ENCODE assay signal across 13 cellular contexts in genomic region chr19:10100163-10100785, GRCh38. TPM values are rescaled to one million over a fixed set of nuclear protein-coding genes. Genes with fewer than 3 reads are reported as not detected.
DNase-seq lines count a peak whose midpoint lies in the region; ATAC-seq and TF ChIP-seq lines count a peak whose summit lies in the region.
"Had no signal": no experiment of that assay in that cellular context is flagged by ENCODE, and none has a peak within 500 bp of the region (broad histone marks: within the 10 kb centered on the region; RNA-seq: fewer than 3 reads in every experiment).

No MANE protein-coding gene starts in this region.

- TF ChIP-seq CTCF in activated B cell treated with CpG ODN at 0.5 μM for 24 hours (IDR thresholded peaks at IDR 0.05) (no peak), natural killer cell (IDR thresholded peaks at IDR 0.05) (no peak), left ventricle myocardium inferior (IDR thresholded peaks at IDR 0.05; ENCODE audit: borderline replicate concordance) (no peak)

- intact Hi-C loops in activated CD4-positive, alpha-beta T cell treated with anti-CD3 and anti-CD28 coated beads for 36 hours (cut with DNase I, micrococcal nuclease), result loop anchor here in 1 of 2 experiments (10.0 kb wide), 3 partner anchors 405 to 995 kb away; partner anchors contain the start of genes CARM1 and KEAP1
- intact Hi-C loops in activated B cell treated with CpG ODN at 0.5 μM for 24 hours (cut with micrococcal nuclease) (loop anchor here (10.0 kb wide), 3 partner anchors 95 to 775 kb away; partner anchors contain the start of genes CARM1, DNMT1 and PDE4A), natural killer cell (cut with micrococcal nuclease) (loop anchor here (5.0 to 10.0 kb wide), 3 partner anchors 307 to 695 kb away; no protein-coding TSS in a partner anchor), left ventricle myocardium inferior (cut with micrococcal nuclease) (no loop called here)

- H3K27me3 ChIP-seq in H7 (ENCODE audit: control insufficient read depth, insufficient read depth, low read length) (peaks cover 14% of the 10 kb centered on the region), left ventricle myocardium inferior (ENCODE audit: low read depth) (no peaks in the 10 kb centered on the region)
- H3K27me3 ChIP-seq: SJCRH30 had no signal

- no peaks in the 10 kb centered on the region for H3K9me3 ChIP-seq in left ventricle myocardium inferior (replicated peaks)
- H3K9me3 ChIP-seq: mucosa of descending colon, SJCRH30 had no signal

- peaks cover 12% of the 10 kb centered on the region for H3K36me3 Mint-ChIP-seq in activated CD4-positive, alpha-beta T cell treated with anti-CD3 and anti-CD28 coated beads for 36 hours (ENCODE audit: low read depth)
- H3K36me3 Mint-ChIP-seq in activated B cell treated with CpG ODN at 0.5 μM for 24 hours (ENCODE audit: low read depth) (no peaks in the 10 kb centered on the region), natural killer cell (no peaks in the 10 kb centered on the region)

- no peak overlapping the region for H3K4me3 ChIP-seq in H7 (ENCODE audit: insufficient read depth, low read depth, low read length)
- H3K4me3 ChIP-seq in left ventricle myocardium inferior, result no peak overlapping the region
- H3K4me3 ChIP-seq: mucosa of descending colon, SJCRH30 had no signal

- CTCF ChIA-PET in activated CD4-positive, alpha-beta T cell treated with anti-CD3 and anti-CD28 coated beads for 36 hours (lab: Charles Lee), result interaction anchor here (2.4 kb wide), 1 partner anchor 8 kb away, joined by 12 read pairs; no protein-coding TSS in a partner anchor
- CTCF ChIA-PET in activated B cell treated with CpG ODN at 0.5 μM for 24 hours (lab: Charles Lee), result interaction anchor here (1.4 to 5.5 kb wide), 4 partner anchors 9 to 149 kb away, joined by 4 to 41 read pairs (median 12); partner anchors contain the start of gene P2RY11

- H3K36me3 ChIP-seq in H7 (replicated peaks; ENCODE audit: control insufficient read depth, insufficient read depth, low read length) (no peaks in the 10 kb centered on the region), left ventricle myocardium inferior (no peaks in the 10 kb centered on the region)
- H3K36me3 ChIP-seq: SJCRH30 had no signal

- H3K27ac ChIP-seq in left ventricle myocardium inferior (replicated peaks), result no peak overlapping the region
- H3K27ac ChIP-seq: SJCRH30 had no signal

- no peak for ATAC-seq in activated CD4-positive, alpha-beta T cell treated with anti-CD3 and anti-CD28 coated beads for 36 hours
- ATAC-seq in activated B cell treated with CpG ODN at 0.5 μM for 24 hours (ENCODE audit: low read depth), result no peak
- ATAC-seq in natural killer cell, result no peak
- ATAC-seq: mucosa of descending colon had no signal

- H3K9me3 Mint-ChIP-seq in activated CD4-positive, alpha-beta T cell treated with anti-CD3 and anti-CD28 coated beads for 36 hours (ENCODE audit: low read depth), result no peaks in the 10 kb centered on the region
- H3K9me3 Mint-ChIP-seq in activated B cell treated with CpG ODN at 0.5 μM for 24 hours (no peaks in the 10 kb centered on the region), natural killer cell (no peaks in the 10 kb centered on the region)

- H3K4me3 Mint-ChIP-seq in activated CD4-positive, alpha-beta T cell treated with anti-CD3 and anti-CD28 coated beads for 36 hours, result no peak overlapping the region
- H3K4me3 Mint-ChIP-seq in activated B cell treated with CpG ODN at 0.5 μM for 24 hours (no peak overlapping the region), natural killer cell (peak overlapping the region; percentile 74)

- peaks cover 14% of the 10 kb centered on the region for H3K4me1 ChIP-seq in left ventricle myocardium inferior
- H3K4me1 ChIP-seq: SJCRH30 had no signal

- peaks cover 50% of the 10 kb centered on the region for H3K4me1 Mint-ChIP-seq in activated CD4-positive, alpha-beta T cell treated with anti-CD3 and anti-CD28 coated beads for 36 hours
- H3K4me1 Mint-ChIP-seq in activated B cell treated with CpG ODN at 0.5 μM for 24 hours (peaks cover 66% of the 10 kb centered on the region), natural killer cell (peaks cover 47 to 56% of the 10 kb centered on the region in 2 donors)

- H3K27me3 Mint-ChIP-seq in activated CD4-positive, alpha-beta T cell treated with anti-CD3 and anti-CD28 coated beads for 36 hours, result no peaks in the 10 kb centered on the region
- H3K27me3 Mint-ChIP-seq in activated B cell treated with CpG ODN at 0.5 μM for 24 hours (no peaks in the 10 kb centered on the region), natural killer cell (ENCODE audit: low read depth in 2 of 2) (no peaks in the 10 kb centered on the region)

- POLR2A ChIA-PET in activated CD4-positive, alpha-beta T cell treated with anti-CD3 and anti-CD28 coated beads for 36 hours (lab: Charles Lee), result interaction anchor here (0.7 kb wide), 1 partner anchor 138 kb away, joined by 3 read pairs; no protein-coding TSS in a partner anchor
- POLR2A ChIA-PET in activated B cell treated with CpG ODN at 0.5 μM for 24 hours (lab: Charles Lee), result interaction anchor here (0.9 to 11.0 kb wide), 3 partner anchors 10 to 136 kb away, joined by 6 to 297 read pairs (median 7); partner anchors contain the start of genes EIF3G and P2RY11

- DNase-seq in activated CD4-positive, alpha-beta T cell treated with anti-CD3 and anti-CD28 coated beads for 36 hours, result no peak
- no peak for DNase-seq in activated CD4-positive, alpha-beta T cell treated with anti-CD3 and anti-CD28 coated beads for 4 hours
- DNase-seq in activated B cell treated with CpG ODN at 0.5 μM for 24 hours (no peak), natural killer cell (no peak), H7 (no peak), left ventricle myocardium inferior (no peak)
- DNase-seq: activated CD8-positive, alpha-beta memory T cell treated with anti-CD3 and anti-CD28 coated beads, Interleukin-2, amount 50 U/mL, for 48 hours; amygdala; COR-L47; erythroblast; NCI-H2227 treated with DMSO at 0.1 percent for 48 hours; SJCRH30 had no signal

- peak overlapping the region; percentile 77 for H3K27ac Mint-ChIP-seq in activated CD4-positive, alpha-beta T cell treated with anti-CD3 and anti-CD28 coated beads for 36 hours
- H3K27ac Mint-ChIP-seq in activated B cell treated with CpG ODN at 0.5 μM for 24 hours (peak overlapping the region; percentile 63), natural killer cell (peak overlapping the region; percentile 99)

RNA-seq across cellular contexts. Expression of gene ANGPTL6, which starts 2.2 kb away (rescaled TPM):
- 10 to 100 TPM; 10.4 to 14.1 TPM for total RNA-seq in activated CD4-positive, alpha-beta T cell treated with anti-CD3 and anti-CD28 coated beads for 36 hours
- total RNA-seq in activated B cell treated with CpG ODN at 0.5 μM for 24 hours, result 16.4 and 18.4 TPM in 2 replicates
- 1 to 10 TPM; 2.9 to 5.5 (median 3.3) TPM for total RNA-seq in natural killer cell
- 0.15 TPM in 1 of 2 replicates, not detected in the other for total RNA-seq in H7 (2014; rRNA removed; shearing (Covaris generic))
- total RNA-seq in left ventricle myocardium inferior, result not detected
- total RNA-seq: SJCRH30 had no signal

RNA-seq across cellular contexts. Expression of gene PPAN, which starts 5.9 kb away (rescaled TPM):
- 100 to 1,000 TPM; 139 to 149 TPM for total RNA-seq in activated CD4-positive, alpha-beta T cell treated with anti-CD3 and anti-CD28 coated beads for 36 hours
- total RNA-seq in activated B cell treated with CpG ODN at 0.5 μM for 24 hours (107 and 119 TPM in 2 replicates), natural killer cell (10 to 100 TPM; 60.0 to 72.2 (median 69.2) TPM), left ventricle myocardium inferior (23.6 TPM)
- total RNA-seq in H7 (2014; rRNA removed; shearing (Covaris generic)), result 52.9 and 54.4 TPM in 2 replicates

RNA-seq across cellular contexts. Expression of gene P2RY11, which starts 11.2 kb away (rescaled TPM):
- 10 to 100 TPM; 46.4 to 52.1 TPM for total RNA-seq in activated CD4-positive, alpha-beta T cell treated with anti-CD3 and anti-CD28 coated beads for 36 hours
- total RNA-seq in activated B cell treated with CpG ODN at 0.5 μM for 24 hours, result 33.1 and 42.6 TPM in 2 replicates
- total RNA-seq in natural killer cell, result 10 to 100 TPM; 44.1 to 52.3 (median 51.0) TPM
- 0.87 and 6.2 TPM in 2 replicates for total RNA-seq in H7 (2014; rRNA removed; shearing (Covaris generic))
- 4.1 TPM for total RNA-seq in left ventricle myocardium inferior

RNA-seq across cellular contexts. Expression of gene SHFL, which starts 14.2 kb away (rescaled TPM):
- total RNA-seq in activated CD4-positive, alpha-beta T cell treated with anti-CD3 and anti-CD28 coated beads for 36 hours, result 10 to 100 TPM; 49.8 to 62.6 TPM
- total RNA-seq in activated B cell treated with CpG ODN at 0.5 μM for 24 hours, result 61.3 and 61.4 TPM in 2 replicates
- 100 to 1,000 TPM; 107 to 111 (median 107) TPM for total RNA-seq in natural killer cell
- total RNA-seq in H7 (2014; rRNA removed; shearing (Covaris generic)), result 14.4 and 20.4 TPM in 2 replicates
- 9.1 TPM for total RNA-seq in left ventricle myocardium inferior
- total RNA-seq: SJCRH30 had no signal

RNA-seq across cellular contexts. Expression of gene EIF3G, which starts 19.4 kb away (rescaled TPM):
- 100 to 1,000 TPM; 230 to 253 TPM for total RNA-seq in activated CD4-positive, alpha-beta T cell treated with anti-CD3 and anti-CD28 coated beads for 36 hours
- total RNA-seq in activated B cell treated with CpG ODN at 0.5 μM for 24 hours (332 and 371 TPM in 2 replicates), natural killer cell (100 to 1,000 TPM; 377 to 471 (median 423) TPM), left ventricle myocardium inferior (172 TPM)
- 354 and 376 TPM in 2 replicates for total RNA-seq in H7 (2014; rRNA removed; shearing (Covaris generic))
